8 cellular contexts compared by ENCODE assay signal in the genomic region with DNA sequence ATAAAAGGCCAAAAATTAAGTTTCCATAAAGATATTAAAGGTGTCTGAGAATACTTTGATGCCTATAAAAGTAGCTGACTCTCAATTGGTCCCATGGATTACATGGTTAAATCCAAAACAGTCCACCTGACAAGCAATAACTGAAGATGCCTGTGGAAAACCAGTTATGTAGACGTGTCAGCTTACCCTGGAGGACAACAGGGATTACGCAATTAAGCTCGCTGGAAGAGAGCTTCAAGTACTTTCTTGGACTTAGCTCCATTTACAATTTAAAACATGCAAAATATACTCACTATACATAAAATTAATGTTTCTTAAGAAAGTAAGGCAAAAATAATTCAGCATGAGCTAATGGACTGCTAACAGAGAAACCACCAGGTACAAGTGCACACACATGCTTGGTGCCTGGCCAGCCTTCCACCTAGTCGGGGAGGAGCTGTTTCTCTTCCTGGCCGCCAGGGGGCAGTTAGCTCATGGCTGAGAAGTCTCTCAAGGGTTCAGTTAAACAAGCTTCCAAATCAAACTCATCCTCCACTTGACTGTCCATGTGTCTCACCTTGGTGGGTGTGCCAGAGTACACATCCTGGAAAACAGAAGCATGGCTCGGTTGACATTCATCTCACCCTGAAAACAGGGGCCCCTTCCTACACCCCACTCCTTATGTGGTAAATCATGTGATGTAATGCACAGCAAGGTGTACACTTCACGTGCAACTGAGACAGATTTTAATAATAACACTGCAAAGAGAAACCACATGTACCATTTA. TPM values are rescaled to one million over a fixed set of nuclear protein-coding genes. Genes with fewer than 3 reads are reported as not detected.
DNase-seq lines count a peak whose midpoint lies in the region; ATAC-seq, FAIRE-seq and TF ChIP-seq lines count a peak whose summit lies in the region.

No MANE protein-coding gene starts in this region.

- H3K4me1 ChIP-seq in colonic mucosa (no peaks in the 10 kb centered on the region), lung (ENCODE audit: control insufficient read depth in 2 of 2, insufficient read depth in 2 of 2, low read length in 2 of 2) (peaks cover 0 to 1% of the 10 kb centered on the region in 2 donors)

- TF ChIP-seq POLR2A in GM12891 (IDR thresholded peaks at IDR 0.05; ENCODE audit: low read depth, low read length): no peak

- H3K36me3 ChIP-seq in colonic mucosa (peaks cover 7% of the 10 kb centered on the region), lung (ENCODE audit: control insufficient read depth in 2 of 2, insufficient read depth in 2 of 2, low read length in 2 of 2) (peaks cover 20 to 35% of the 10 kb centered on the region in 2 donors)

- intact Hi-C loops in activated CD4-positive, alpha-beta T cell treated with anti-CD3 and anti-CD28 coated beads for 36 hours (cut with DNase I, micrococcal nuclease): loop anchor here (1.0 to 2.0 kb wide), 3 partner anchors 17 to 33 kb away; partner anchors contain the start of gene SLBP (in 1 of the 2)
- intact Hi-C loops in colonic mucosa (cut with DNase I): loop anchor here (5.0 kb wide), 1 partner anchor 34 kb away; no protein-coding TSS in a partner anchor

- TF ChIP-seq CTCF in colonic mucosa (IDR thresholded peaks at IDR 0.05): peak; percentile 93
- TF ChIP-seq CTCF in lung (IDR thresholded peaks at IDR 0.05; ENCODE audit: control extremely low read depth, extremely low read depth): peak; percentile 83

- ATAC-seq in HG03159 (IDR thresholded peaks at IDR 0.05; ENCODE audit: unreplicated experiment) (peak; percentile 56), lung (ENCODE audit: insufficient read depth, low FRiP score) (peak; percentile 84), GM19467 (IDR thresholded peaks at IDR 0.05; ENCODE audit: unreplicated experiment) (no peak)
- peak; percentile 96 for ATAC-seq in activated CD4-positive, alpha-beta T cell treated with anti-CD3 and anti-CD28 coated beads for 36 hours

- 27 to 30% methylated on average over 7 of the region's 7 CpGs for WGBS in lung, 2 donors

- H3K9ac ChIP-seq in colonic mucosa (ENCODE audit: low read depth in 2 of 2, low read length in 2 of 2): no peak overlapping the region

- POLR2A ChIA-PET in activated CD4-positive, alpha-beta T cell treated with anti-CD3 and anti-CD28 coated beads for 36 hours (lab: Charles Lee): interaction anchor here (0.9 to 2.3 kb wide), 9 partner anchors 9 to 37 kb away, joined by 3 to 28 read pairs (median 7); partner anchors contain the start of genes SLBP, TACC3 and TMEM129

- no peaks in the 10 kb centered on the region for H3K27me3 Mint-ChIP-seq in activated CD4-positive, alpha-beta T cell treated with anti-CD3 and anti-CD28 coated beads for 36 hours

- peak overlapping the region; percentile 70 for H3K27ac Mint-ChIP-seq in activated CD4-positive, alpha-beta T cell treated with anti-CD3 and anti-CD28 coated beads for 36 hours

- H3K4me3 ChIP-seq in colonic mucosa: no peak overlapping the region
- H3K4me3 ChIP-seq in lung: no peak overlapping the region

- no peak overlapping the region for H3K4me3 Mint-ChIP-seq in activated CD4-positive, alpha-beta T cell treated with anti-CD3 and anti-CD28 coated beads for 36 hours

- H3K27me3 ChIP-seq in colonic mucosa (no peaks in the 10 kb centered on the region), lung (ENCODE audit: control insufficient read depth, insufficient read depth) (no peaks in the 10 kb centered on the region)

- H3K36me3 Mint-ChIP-seq in activated CD4-positive, alpha-beta T cell treated with anti-CD3 and anti-CD28 coated beads for 36 hours (ENCODE audit: low read depth): peaks cover 62% of the 10 kb centered on the region

- H3K27ac ChIP-seq in colonic mucosa (no peak overlapping the region), lung (ENCODE audit: low read depth in 1 of 2, low read length in 1 of 2) (no peak overlapping the region)

- DNase-seq in GM12891 (ENCODE audit: insufficient read length, low spot score): peak; percentile 51
- DNase-seq in NCI-H510A treated with DMSO at 0.1 percent for 48 hours (lab: John Stamatoyannopoulos, UW): peak; percentile 93
- peak; percentile 88 for DNase-seq in activated CD4-positive, alpha-beta T cell treated with anti-CD3 and anti-CD28 coated beads for 36 hours
- DNase-seq in colonic mucosa: peak; percentile 62
- DNase-seq in lung (ENCODE audit: low spot score): peak; percentile 70
- peak; percentile 50 for DNase-seq in stimulated activated CD8-positive, alpha-beta memory T cell treated with anti-CD3 and anti-CD28 coated beads, Interleukin-12 subunit alpha, Interleukin-12 subunit beta, amount 100 ng/mL, for 4 hours (ENCODE audit: low read depth)

- CTCF ChIA-PET in activated CD4-positive, alpha-beta T cell treated with anti-CD3 and anti-CD28 coated beads for 36 hours (lab: Charles Lee): interaction anchor here (0.5 to 8.6 kb wide), 28 partner anchors 11 to 1657 kb away, joined by 3 to 196 read pairs (median 4); partner anchors contain the start of genes FAM53A, SLBP, TACC3 and TMEM129

- FAIRE-seq in GM12891 (lab: Jason Lieb, UNC): peak; percentile 87

- H3K9me3 ChIP-seq in colonic mucosa (no peaks in the 10 kb centered on the region), lung (ENCODE audit: control insufficient read depth in 2 of 2, insufficient read depth in 1 of 2, low read length in 1 of 2) (peaks cover 0 to 4% of the 10 kb centered on the region in 2 donors)

- no peaks in the 10 kb centered on the region for H3K9me3 Mint-ChIP-seq in activated CD4-positive, alpha-beta T cell treated with anti-CD3 and anti-CD28 coated beads for 36 hours (ENCODE audit: low read depth)

- peaks cover 4% of the 10 kb centered on the region for H3K4me1 Mint-ChIP-seq in activated CD4-positive, alpha-beta T cell treated with anti-CD3 and anti-CD28 coated beads for 36 hours

TF ChIP-seq in GM12891, 5 proteins besides CTCF, POLR2A, EP300 and RAD21:
- 0 out of 2 replicates have a peak, but pooled peaks have one; percentile 14 for TF ChIP-seq POLR2AphosphoS5 (IDR thresholded peaks at IDR 0.05; ENCODE audit: low read depth, low read length)
- no peak for TF ChIP-seq TAF1 (IDR thresholded peaks at IDR 0.05; ENCODE audit: low read depth, low read length)
- TF ChIP-seq POU2F2 (IDR thresholded peaks at IDR 0.05; ENCODE audit: low read depth, low read length): no peak

RNA-seq across cellular contexts. Expression of gene FAM53A, which starts 9.2 kb away (rescaled TPM):
- polyA plus RNA-seq in GM12891 (2012; ENCODE audit: low read depth, missing spikeins): 0.62 TPM
- 1 to 10 TPM; 2.0 to 2.5 TPM for total RNA-seq in activated CD4-positive, alpha-beta T cell treated with anti-CD3 and anti-CD28 coated beads for 36 hours
- total RNA-seq in colonic mucosa (1 to 10 TPM in 1 of 2 donors, under 1 TPM in 1; 0.86 to 1.5 TPM), lung (1 to 10 TPM; 2.1 to 2.8 TPM)
- polyA plus RNA-seq in lung: 1 to 10 TPM; 1.4 to 2.3 TPM

RNA-seq across cellular contexts. Expression of gene SLBP, which starts 18.8 kb away (rescaled TPM):
- polyA plus RNA-seq in GM12891 (2012; ENCODE audit: low read depth, missing spikeins): 58.6 TPM
- 100 to 1,000 TPM; 113 to 134 TPM for total RNA-seq in activated CD4-positive, alpha-beta T cell treated with anti-CD3 and anti-CD28 coated beads for 36 hours
- total RNA-seq in colonic mucosa: 10 to 100 TPM; 30.1 to 56.9 TPM
- total RNA-seq in lung: 10 to 100 TPM; 34.9 to 43.2 TPM
- 10 to 100 TPM; 34.9 to 35.0 TPM for polyA plus RNA-seq in lung

RNA-seq across cellular contexts. Expression of gene TMEM129, which starts 27.8 kb away (rescaled TPM):
- polyA plus RNA-seq in GM12891 (2012; ENCODE audit: low read depth, missing spikeins): 10.3 TPM
- 10 to 100 TPM; 13.7 to 14.6 TPM for total RNA-seq in activated CD4-positive, alpha-beta T cell treated with anti-CD3 and anti-CD28 coated beads for 36 hours
- total RNA-seq in colonic mucosa (10 to 100 TPM; 37.9 to 53.2 TPM), lung (10 to 100 TPM; 16.6 to 45.2 TPM)
- 10 to 100 TPM; 36.9 to 38.7 TPM for polyA plus RNA-seq in lung

RNA-seq across cellular contexts. Expression of gene TACC3, which starts 28.0 kb away (rescaled TPM):
- 67.9 TPM for polyA plus RNA-seq in GM12891 (2012; ENCODE audit: low read depth, missing spikeins)
- total RNA-seq in activated CD4-positive, alpha-beta T cell treated with anti-CD3 and anti-CD28 coated beads for 36 hours: 100 to 1,000 TPM; 197 to 206 TPM
- total RNA-seq in colonic mucosa: 10 to 100 TPM; 20.6 to 99.7 TPM
- 10 to 100 TPM; 13.8 to 18.7 TPM for total RNA-seq in lung
- 10 to 100 TPM; 18.3 to 22.1 TPM for polyA plus RNA-seq in lung
